23 cellular contexts compared by ENCODE assay signal in genomic region chr19:33248104-33248503, GRCh38. TPM values are rescaled to one million over a fixed set of nuclear protein-coding genes. Genes with fewer than 3 reads are reported as not detected.
"Had no signal": no experiment of that assay in that cellular context is flagged by ENCODE, and none has a peak within 500 bp of the region (broad histone marks: within the 10 kb centered on the region; RNA-seq: fewer than 3 reads in every experiment).

No MANE protein-coding gene starts in this region.

- H3K27ac ChIP-seq: ovary, psoas muscle, right atrium auricular region, thyroid gland, WERI-Rb-1 had no signal

- H3K4me1 ChIP-seq: psoas muscle, right atrium auricular region, thyroid gland had no signal

- H3K27ac Mint-ChIP-seq: activated CD4-positive, alpha-beta T cell treated with anti-CD3 and anti-CD28 coated beads, Interleukin-2, amount 10 ng/mL, durations not matched to agents 7 days and 5 days; activated naive CD8-positive, alpha-beta T cell treated with anti-CD3 and anti-CD28 coated beads for 36 hours; activated T-helper 2 cell treated with anti-CD3 and anti-CD28 coated beads, Interferon-gamma antibody, Interleukin-2, Interleukin-4, amounts not matched to agents 10 μg/mL and 5 μg/mL and 100 μg/mL, durations not matched to agents 14 hours and 24 hours and 36 hours; stimulated activated naive CD8-positive, alpha-beta T cell treated with anti-CD3 and anti-CD28 coated beads, Interleukin-15, Interleukin-2, amounts not matched to agents 100 ng/mL and 50 ng/mL, for 24 hours; T-cell had no signal

- H3K4me1 Mint-ChIP-seq: activated CD4-positive, alpha-beta T cell treated with anti-CD3 and anti-CD28 coated beads, Interleukin-2, amount 10 ng/mL, durations not matched to agents 7 days and 5 days; activated naive CD8-positive, alpha-beta T cell treated with anti-CD3 and anti-CD28 coated beads for 36 hours; T-cell had no signal

- H3K27me3 ChIP-seq: ovary, right atrium auricular region, thyroid gland had no signal

- H3K27me3 Mint-ChIP-seq: activated CD4-positive, alpha-beta T cell treated with anti-CD3 and anti-CD28 coated beads, Interleukin-2, amount 10 ng/mL, durations not matched to agents 7 days and 5 days had no signal

- H3K36me3 ChIP-seq: ovary, right atrium auricular region, thyroid gland, WERI-Rb-1 had no signal

- H3K4me3 Mint-ChIP-seq: activated CD4-positive, alpha-beta T cell treated with anti-CD3 and anti-CD28 coated beads, Interleukin-2, amount 10 ng/mL, durations not matched to agents 7 days and 5 days; activated naive CD8-positive, alpha-beta T cell treated with anti-CD3 and anti-CD28 coated beads for 36 hours; activated T-cell treated with anti-CD3 and anti-CD28 coated beads, Interleukin-2, amount 50 U/mL, for 4 hours; stimulated activated naive CD8-positive, alpha-beta T cell treated with anti-CD3 and anti-CD28 coated beads, Interleukin-15, Interleukin-2, amounts not matched to agents 100 ng/mL and 50 ng/mL, for 24 hours; T-cell had no signal

- H3K9me3 Mint-ChIP-seq: activated CD4-positive, alpha-beta T cell treated with anti-CD3 and anti-CD28 coated beads, Interleukin-2, amount 10 ng/mL, durations not matched to agents 7 days and 5 days; activated naive CD8-positive, alpha-beta T cell treated with anti-CD3 and anti-CD28 coated beads for 36 hours; activated T-cell treated with anti-CD3 and anti-CD28 coated beads, Interleukin-2, amount 50 U/mL, for 4 hours; stimulated activated naive CD8-positive, alpha-beta T cell treated with anti-CD3 and anti-CD28 coated beads, Interleukin-15, Interleukin-2, amounts not matched to agents 100 ng/mL and 50 ng/mL, for 24 hours; T-cell had no signal

- ATAC-seq: activated T-cell treated with anti-CD3 and anti-CD28 coated beads, Interleukin-2, amount 50 U/mL, for 4 hours; T-cell had no signal

- DNase-seq: activated CD4-positive, alpha-beta T cell treated with anti-CD3 and anti-CD28 coated beads, Interleukin-2, amount 10 ng/mL, durations not matched to agents 7 days and 5 days; activated CD4-positive, CD25-positive, alpha-beta regulatory T cell treated with anti-CD3 and anti-CD28 coated beads, Interleukin-2, amount 50 U/mL, for 72 hours; activated CD8-positive, alpha-beta memory T cell treated with anti-CD3 and anti-CD28 coated beads, Interleukin-2, amount 50 U/mL, for 4 hours; activated naive CD4-positive, alpha-beta T cell treated with Interleukin-2 at 50 U/mL for 16 hours; activated naive CD8-positive, alpha-beta T cell treated with anti-CD3 and anti-CD28 coated beads for 36 hours; activated T-cell treated with anti-CD3 and anti-CD28 coated beads, Interleukin-2, amount 50 U/mL, for 4 hours; central memory CD4-positive, alpha-beta T cell; effector memory CD4-positive, alpha-beta T cell; foreskin melanocyte; kidney glomerular epithelial cell; mesenchymal stem cell; stimulated activated CD4-positive, alpha-beta T cell treated with anti-CD3 and anti-CD28 coated beads, Interleukin-1b, Interleukin-23, amount 100 ng/mL, for 48 hours; substantia nigra; T-cell; thyroid gland; WERI-Rb-1 had no signal

- H3K36me3 Mint-ChIP-seq: activated naive CD8-positive, alpha-beta T cell treated with anti-CD3 and anti-CD28 coated beads for 36 hours; T-cell had no signal

- H3K4me3 ChIP-seq: mucosa of descending colon, ovary, psoas muscle, right atrium auricular region, thyroid gland had no signal

- H3K9me3 ChIP-seq: ovary, psoas muscle, thyroid gland had no signal

RNA-seq across cellular contexts. Expression of gene SLC7A10, which starts 22.5 kb away (rescaled TPM):
- total RNA-seq: activated CD4-positive, alpha-beta T cell treated with anti-CD3 and anti-CD28 coated beads, Interleukin-2, amount 10 ng/mL, durations not matched to agents 7 days and 5 days; activated naive CD8-positive, alpha-beta T cell treated with anti-CD3 and anti-CD28 coated beads for 36 hours; activated T-cell treated with anti-CD3 and anti-CD28 coated beads, Interleukin-2, amount 50 U/mL, for 4 hours; activated T-helper 2 cell treated with anti-CD3 and anti-CD28 coated beads, Interferon-gamma antibody, Interleukin-2, Interleukin-4, amounts not matched to agents 10 μg/mL and 5 μg/mL and 100 μg/mL, durations not matched to agents 14 hours and 24 hours and 36 hours; dermis microvascular lymphatic vessel endothelial cell; mucosa of descending colon; ovary; T-cell had no signal
- polyA plus RNA-seq: ovary had no signal
